In genomic region chr17:19678581-19679418, GRCh38 we compare ENCODE assay signal across 27 cellular contexts. TPM values are rescaled to one million over a fixed set of nuclear protein-coding genes. Genes with fewer than 3 reads are reported as not detected.
"Had no signal": no experiment of that assay in that cellular context is flagged by ENCODE, and none has a peak within 500 bp of the region (broad histone marks: within the 10 kb centered on the region; RNA-seq: fewer than 3 reads in every experiment).

No MANE protein-coding gene starts in this region.

- DNase-seq: activated CD4-positive, alpha-beta T cell treated with anti-CD3 and anti-CD28 coated beads for 36 hours; activated CD4-positive, alpha-beta T cell treated with anti-CD3 and anti-CD28 coated beads, Interleukin-2, amount 50 U/mL, for 4 hours; activated CD8-positive, alpha-beta memory T cell treated with anti-CD3 and anti-CD28 coated beads for 24 hours; activated CD8-positive, alpha-beta memory T cell treated with anti-CD3 and anti-CD28 coated beads, Interleukin-2, amount 50 U/mL, for 4 hours; activated gamma-delta T cell; activated naive CD4-positive, alpha-beta T cell treated with anti-CD3 and anti-CD28 coated beads, Interleukin-2, amount 10 ng/mL, durations not matched to agents 7 days and 5 days; activated T-cell treated with anti-CD3 and anti-CD28 coated beads, Interleukin-2, amount 50 U/mL, for 24 hours; aorta; body of pancreas; cerebellar nuclear complex; dorsolateral prefrontal cortex; effector memory CD4-positive, alpha-beta T cell; foreskin fibroblast; left ventricle myocardium inferior; ovary; stimulated activated CD4-positive, alpha-beta T cell treated with anti-CD3 and anti-CD28 coated beads, Interleukin-12 subunit alpha, Interleukin-12 subunit beta, amount 100 ng/mL, for 4 hours; stimulated activated CD4-positive, alpha-beta T cell treated with anti-CD3 and anti-CD28 coated beads, Interleukin-4, amount 100 ng/mL, for 1 hour; stimulated activated naive CD8-positive, alpha-beta T cell treated with anti-CD3 and anti-CD28 coated beads, Interleukin-15, Interleukin-2, amounts not matched to agents 100 U/mL and 50 U/mL, for 24 hours; T-helper 2 cell had no signal

- H3K4me3 Mint-ChIP-seq: activated CD4-positive, alpha-beta T cell treated with anti-CD3 and anti-CD28 coated beads for 36 hours; activated naive CD4-positive, alpha-beta T cell treated with anti-CD3 and anti-CD28 coated beads, Interleukin-2, amount 10 ng/mL, durations not matched to agents 7 days and 5 days; activated T-cell treated with anti-CD3 and anti-CD28 coated beads, Interleukin-2, amount 50 U/mL, for 24 hours; nephron; WTC11 had no signal

- ATAC-seq: activated CD4-positive, alpha-beta T cell treated with anti-CD3 and anti-CD28 coated beads for 36 hours; body of pancreas; sciatic nerve; SK-N-SH treated with all-trans-retinoic acid at 6 μM for 48 hours; stimulated activated naive CD8-positive, alpha-beta T cell treated with anti-CD3 and anti-CD28 coated beads, Interleukin-15, Interleukin-2, amounts not matched to agents 100 U/mL and 50 U/mL, for 24 hours; WTC11 had no signal

- H3K4me1 Mint-ChIP-seq: activated CD4-positive, alpha-beta T cell treated with anti-CD3 and anti-CD28 coated beads for 36 hours; activated naive CD4-positive, alpha-beta T cell treated with anti-CD3 and anti-CD28 coated beads, Interleukin-2, amount 10 ng/mL, durations not matched to agents 7 days and 5 days; nephron had no signal

- H3K27ac Mint-ChIP-seq: activated CD4-positive, alpha-beta T cell treated with anti-CD3 and anti-CD28 coated beads for 36 hours; activated naive CD4-positive, alpha-beta T cell treated with anti-CD3 and anti-CD28 coated beads, Interleukin-2, amount 10 ng/mL, durations not matched to agents 7 days and 5 days; activated T-cell treated with anti-CD3 and anti-CD28 coated beads, Interleukin-2, amount 50 U/mL, for 24 hours; nephron; progenitor cell of endocrine pancreas; WTC11 had no signal

- H3K27me3 Mint-ChIP-seq: activated CD4-positive, alpha-beta T cell treated with anti-CD3 and anti-CD28 coated beads for 36 hours; activated naive CD4-positive, alpha-beta T cell treated with anti-CD3 and anti-CD28 coated beads, Interleukin-2, amount 10 ng/mL, durations not matched to agents 7 days and 5 days; activated T-cell treated with anti-CD3 and anti-CD28 coated beads, Interleukin-2, amount 50 U/mL, for 24 hours; progenitor cell of endocrine pancreas had no signal

- H3K9me3 Mint-ChIP-seq: activated naive CD4-positive, alpha-beta T cell treated with anti-CD3 and anti-CD28 coated beads, Interleukin-2, amount 10 ng/mL, durations not matched to agents 7 days and 5 days; activated T-cell treated with anti-CD3 and anti-CD28 coated beads, Interleukin-2, amount 50 U/mL, for 24 hours; nephron had no signal

- H3K36me3 Mint-ChIP-seq: activated naive CD4-positive, alpha-beta T cell treated with anti-CD3 and anti-CD28 coated beads, Interleukin-2, amount 10 ng/mL, durations not matched to agents 7 days and 5 days had no signal

RNA-seq across cellular contexts. Expression of gene SLC47A2, which starts 37.6 kb away (rescaled TPM):
- total RNA-seq: activated CD4-positive, alpha-beta T cell treated with anti-CD3 and anti-CD28 coated beads for 36 hours; aorta; endothelial cell of umbilical vein; left ventricle myocardium inferior; lung microvascular endothelial cell; mucosa of gallbladder; progenitor cell of endocrine pancreas; sciatic nerve; WTC11 had no signal
